Comparison of ENCODE assay signal across 19 cellular contexts in genomic region chr7:70387197-70387596, GRCh38.
DNase-seq lines count a peak whose midpoint lies in the region; ATAC-seq and TF ChIP-seq lines count a peak whose summit lies in the region.
"Had no signal": no experiment of that assay in that cellular context is flagged by ENCODE, and none has a peak within 500 bp of the region (broad histone marks: within the 10 kb centered on the region; RNA-seq: fewer than 3 reads in every experiment).

No MANE protein-coding gene starts in this region.

- no peaks in the 10 kb centered on the region for H3K36me3 ChIP-seq in HAP-1 (replicated peaks)

- CTCF ChIA-PET in activated CD8-positive, alpha-beta T cell treated with anti-CD3 and anti-CD28 coated beads, Interleukin-2, amount 10 ng/mL, durations not matched to agents 7 days and 5 days (lab: Charles Lee) = no interaction called here

- H3K4me3 Mint-ChIP-seq in activated CD8-positive, alpha-beta T cell treated with anti-CD3 and anti-CD28 coated beads, Interleukin-2, amount 10 ng/mL, durations not matched to agents 7 days and 5 days = no peak overlapping the region
- H3K4me3 Mint-ChIP-seq: CD8-positive, alpha-beta memory T cell had no signal

- H3K9me3 ChIP-seq in HAP-1 = no peaks in the 10 kb centered on the region
- H3K9me3 ChIP-seq: A549 had no signal

- no peak overlapping the region for H3K27ac Mint-ChIP-seq in activated CD8-positive, alpha-beta T cell treated with anti-CD3 and anti-CD28 coated beads, Interleukin-2, amount 10 ng/mL, durations not matched to agents 7 days and 5 days
- H3K27ac Mint-ChIP-seq: CD8-positive, alpha-beta memory T cell had no signal

- H3K4me1 Mint-ChIP-seq in activated CD8-positive, alpha-beta T cell treated with anti-CD3 and anti-CD28 coated beads, Interleukin-2, amount 10 ng/mL, durations not matched to agents 7 days and 5 days (ENCODE audit: low read depth) = no peaks in the 10 kb centered on the region
- H3K4me1 Mint-ChIP-seq: CD8-positive, alpha-beta memory T cell had no signal

- no peak overlapping the region for H3K4me3 ChIP-seq in AG10803 (ENCODE audit: low read length)
- no peak overlapping the region for H3K4me3 ChIP-seq in HAP-1
- H3K4me3 ChIP-seq: A549, SK-N-MC had no signal

- no peaks in the 10 kb centered on the region for H3K4me1 ChIP-seq in HAP-1
- H3K4me1 ChIP-seq: A549 had no signal

- no peaks in the 10 kb centered on the region for H3K9me3 Mint-ChIP-seq in activated CD8-positive, alpha-beta T cell treated with anti-CD3 and anti-CD28 coated beads, Interleukin-2, amount 10 ng/mL, durations not matched to agents 7 days and 5 days (ENCODE audit: insufficient read depth)
- H3K9me3 Mint-ChIP-seq: CD8-positive, alpha-beta memory T cell had no signal

- TF ChIP-seq CTCF in AG10803 (conservative IDR thresholded peaks at IDR 0.05; ENCODE audit: low read length) (no peak), omental fat pad (IDR thresholded peaks at IDR 0.05) (no peak)

- ATAC-seq in omental fat pad (ENCODE audit: low FRiP score) = peak; percentile 11
- ATAC-seq in activated CD8-positive, alpha-beta T cell treated with anti-CD3 and anti-CD28 coated beads, Interleukin-2, amount 10 ng/mL, durations not matched to agents 7 days and 5 days = no peak
- ATAC-seq: A549, HepG2 had no signal

- H3K36me3 Mint-ChIP-seq in activated CD8-positive, alpha-beta T cell treated with anti-CD3 and anti-CD28 coated beads, Interleukin-2, amount 10 ng/mL, durations not matched to agents 7 days and 5 days (ENCODE audit: low read depth) = no peaks in the 10 kb centered on the region
- H3K36me3 Mint-ChIP-seq: CD8-positive, alpha-beta memory T cell had no signal

- peak; percentile 39 for DNase-seq in AG10803 (ENCODE audit: low read depth)
- peak; percentile 77 for DNase-seq in G401 (ENCODE audit: low spot score)
- peak; percentile 39 for DNase-seq in cerebellum (ENCODE audit: low spot score)
- no peak for DNase-seq in omental fat pad (ENCODE audit: low spot score)
- DNase-seq in activated CD8-positive, alpha-beta T cell treated with anti-CD3 and anti-CD28 coated beads, Interleukin-2, amount 10 ng/mL, durations not matched to agents 7 days and 5 days = no peak
- DNase-seq in stimulated activated naive CD4-positive, alpha-beta T cell treated with Interleukin-2 at 50 U/mL for 16 hours (lab: John Stamatoyannopoulos, UW) = no peak
- no peak for DNase-seq in NCI-H2196 treated with DMSO at 0.1 percent for 48 hours (lab: John Stamatoyannopoulos, UW; ENCODE audit: unreplicated experiment)
- no peak for DNase-seq in HAP-1 (ENCODE audit: low spot score in 2 of 2)
- DNase-seq: CD8-positive, alpha-beta memory T cell; DMS79; KBM-7; NCI-H1417; NCI-H1930; NCI-H510A; NCI-H748 treated with DMSO at 0.1 percent for 48 hours; SHP77 had no signal

- H3K27me3 ChIP-seq in HAP-1 (ENCODE audit: low read depth) = no peaks in the 10 kb centered on the region

- in situ Hi-C loops in G401 (cut with HindIII; ENCODE audit: low sequenced_read_pairs) = no loop called here
- in situ Hi-C loops in HAP-1 (cut with MboI; ENCODE audit: low sequenced_read_pairs) = no loop called here

- peaks cover 4% of the 10 kb centered on the region for H3K27me3 Mint-ChIP-seq in activated CD8-positive, alpha-beta T cell treated with anti-CD3 and anti-CD28 coated beads, Interleukin-2, amount 10 ng/mL, durations not matched to agents 7 days and 5 days (ENCODE audit: low read depth)

- POLR2A ChIA-PET in activated CD8-positive, alpha-beta T cell treated with anti-CD3 and anti-CD28 coated beads, Interleukin-2, amount 10 ng/mL, durations not matched to agents 7 days and 5 days (lab: Charles Lee) = no interaction called here

Comparison
In these comparisons a context has a peak if more than half of its experiments do, and no peak if none do; other contexts are left out.
1. DNase-seq: peak in AG10803 (single experiment), G401 (single experiment) and cerebellum (single experiment); none in omental fat pad (single experiment), activated CD8-positive, alpha-beta T cell treated with anti-CD3 and anti-CD28 coated beads, Interleukin-2, amount 10 ng/mL, durations not matched to agents 7 days and 5 days (single experiment), stimulated activated naive CD4-positive, alpha-beta T cell treated with Interleukin-2 at 50 U/mL for 16 hours (single experiment), NCI-H2196 treated with DMSO at 0.1 percent for 48 hours (single experiment) and HAP-1 (0 of 2).